Comparison of ENCODE assay signal across 19 cellular contexts in genomic region chr16:84850714-84851113, GRCh38.
"Had no signal": no experiment of that assay in that cellular context is flagged by ENCODE, and none has a peak within 500 bp of the region (broad histone marks: within the 10 kb centered on the region; RNA-seq: fewer than 3 reads in every experiment).

No MANE protein-coding gene starts in this region.

- H3K4me1 ChIP-seq: adrenal gland, gastroesophageal sphincter, heart left ventricle, parathyroid adenoma had no signal

- H3K79me2 ChIP-seq: parathyroid adenoma had no signal

- DNase-seq: activated CD4-positive, alpha-beta T cell treated with anti-CD3 and anti-CD28 coated beads, Interleukin-2, amount 50 U/mL, for 1 hour; activated CD4-positive, CD25-positive, alpha-beta regulatory T cell treated with anti-CD3 and anti-CD28 coated beads, Interleukin-2, amount 50 U/mL, for 72 hours; activated CD8-positive, alpha-beta memory T cell treated with anti-CD3 and anti-CD28 coated beads, Interleukin-2, amount 50 U/mL, for 48 hours; activated gamma-delta T cell; activated T-cell treated with anti-CD3 and anti-CD28 coated beads, Interleukin-2, amount 50 U/mL, for 72 hours; adrenal gland; dermis blood vessel endothelial cell; effector memory CD4-positive, alpha-beta T cell; immature natural killer cell; natural killer cell; spleen; stimulated activated naive B cell treated with anti-CD40 and anti-IgM and Interleukin-4, amounts not matched to agents 10 μg/mL and 1 μg/mL and 100 μg/mL, for 72 hours had no signal

- H3K27me3 ChIP-seq: adrenal gland, cardiac muscle cell, esophagus muscularis mucosa, gastroesophageal sphincter, heart left ventricle had no signal

- H3K9ac ChIP-seq: parathyroid adenoma had no signal

- H3K36me3 ChIP-seq: cardiac muscle cell, thoracic aorta had no signal

- ATAC-seq: activated naive CD4-positive, alpha-beta T cell treated with anti-CD3 and anti-CD28 coated beads, Interleukin-2, amount 50 U/mL, for 72 hours; activated T-cell treated with anti-CD3 and anti-CD28 coated beads, Interleukin-2, amount 50 U/mL, for 72 hours; gastroesophageal sphincter; heart left ventricle; natural killer cell; stimulated activated naive B cell treated with anti-CD40 and anti-IgM and Interleukin-4, amounts not matched to agents 10 μg/mL and 1 μg/mL and 100 μg/mL, for 72 hours had no signal

- H3K4me3 ChIP-seq: adrenal gland, cardiac muscle cell, esophagus muscularis mucosa, gastroesophageal sphincter, heart left ventricle, spleen, thoracic aorta had no signal

- H2AFZ ChIP-seq: parathyroid adenoma had no signal

- H3K27ac ChIP-seq: cardiac muscle cell, heart left ventricle, parathyroid adenoma, spleen, thoracic aorta had no signal

- H3K9me3 ChIP-seq: adrenal gland, esophagus muscularis mucosa, gastroesophageal sphincter, heart left ventricle, thoracic aorta had no signal
